Comparison of ENCODE assay signal across 1 cellular context in genomic region chr6:30598912-30599624, GRCh38.
TF ChIP-seq lines count a peak whose summit lies in the region.

No MANE protein-coding gene starts in this region.

TF ChIP-seq in endothelial cell of umbilical vein, 7 proteins besides CTCF, POLR2A, EP300 and RAD21:
- TF ChIP-seq FOS (IDR thresholded peaks at IDR 0.05; ENCODE audit: borderline replicate concordance, insufficient read depth, low read length) (no peak), GATA2 (IDR thresholded peaks at IDR 0.05; ENCODE audit: insufficient read depth, insufficient read length, low read depth, low read length) (no peak), POLR2AphosphoS5 (IDR thresholded peaks at IDR 0.05; ENCODE audit: insufficient read depth, low read depth, low read length) (no peak), MYC (IDR thresholded peaks at IDR 0.05; ENCODE audit: low read depth, low read length) (no peak), JUN (IDR thresholded peaks at IDR 0.05; ENCODE audit: borderline replicate concordance, insufficient read depth, insufficient read length, low read depth) (no peak), EZH2 (IDR thresholded peaks at IDR 0.05; ENCODE audit: borderline replicate concordance, low read depth, low read length, severe bottlenecking) (no peak), MAX (IDR thresholded peaks at IDR 0.05; ENCODE audit: insufficient read depth, insufficient read length) (no peak)
